In genomic region chr17:8913091-8913490, GRCh38 we compare ENCODE assay signal across 26 cellular contexts. TPM values are rescaled to one million over a fixed set of nuclear protein-coding genes. Genes with fewer than 3 reads are reported as not detected.
DNase-seq lines count a peak whose midpoint lies in the region; ATAC-seq and TF ChIP-seq lines count a peak whose summit lies in the region.
"Had no signal": no experiment of that assay in that cellular context is flagged by ENCODE, and none has a peak within 500 bp of the region (broad histone marks: within the 10 kb centered on the region; RNA-seq: fewer than 3 reads in every experiment).

No MANE protein-coding gene starts in this region.

- POLR2A ChIA-PET in activated CD4-positive, alpha-beta T cell treated with anti-CD3 and anti-CD28 coated beads for 36 hours (lab: Charles Lee) = interaction anchor here (0.5 kb wide), 1 partner anchor 537 kb away, joined by 3 read pairs; no protein-coding TSS in a partner anchor
- POLR2A ChIA-PET in activated CD4-positive, alpha-beta T cell treated with anti-CD3 and anti-CD28 coated beads, Interleukin-2, amount 10 ng/mL, durations not matched to agents 7 days and 5 days (lab: Charles Lee) = no interaction called here
- POLR2A ChIA-PET in activated B cell treated with CpG ODN at 0.5 μM for 24 hours (lab: Charles Lee) = interaction anchor here (0.7 to 4.5 kb wide), 9 partner anchors 8 to 477 kb away, joined by 3 to 47 read pairs (median 8); partner anchors contain the start of genes NDEL1 and PIK3R5

- peaks cover 0 to 13% (median 9%) of the 10 kb centered on the region in 4 donors for H3K9me3 ChIP-seq in esophagus muscularis mucosa
- H3K9me3 ChIP-seq: body of pancreas, Caco-2, prostate gland, SJSA1 had no signal

- intact Hi-C loops in activated CD4-positive, alpha-beta T cell treated with anti-CD3 and anti-CD28 coated beads for 36 hours (cut with DNase I, micrococcal nuclease) = no loop called here
- intact Hi-C loops in activated B cell treated with CpG ODN at 0.5 μM for 24 hours (cut with micrococcal nuclease) (loop anchor here (5.0 kb wide), 1 partner anchor 281 kb away; the partner anchor contains the start of gene MYH10), esophagus muscularis mucosa (cut with DNase I) (no loop called here)

- peak overlapping the region; percentile 2 for H3K27ac Mint-ChIP-seq in activated CD4-positive, alpha-beta T cell treated with anti-CD3 and anti-CD28 coated beads for 36 hours
- H3K27ac Mint-ChIP-seq in activated CD4-positive, alpha-beta T cell treated with anti-CD3 and anti-CD28 coated beads, Interleukin-2, amount 10 ng/mL, durations not matched to agents 7 days and 5 days = no peak overlapping the region
- peak overlapping the region; percentile 82 for H3K27ac Mint-ChIP-seq in activated B cell treated with CpG ODN at 0.5 μM for 24 hours
- peak overlapping the region; percentile 87 for H3K27ac Mint-ChIP-seq in stimulated activated memory B cell treated with anti-CD40 and anti-IgM and Interleukin-4, amounts not matched to agents 10 μg/mL and 1 μg/mL and 100 μg/mL, for 72 hours

- H3K4me1 ChIP-seq in esophagus muscularis mucosa = no peaks in the 10 kb centered on the region
- H3K4me1 ChIP-seq: body of pancreas, Caco-2, esophagus squamous epithelium, prostate gland had no signal

- H3K4me3 ChIP-seq in esophagus muscularis mucosa = no peak overlapping the region
- H3K4me3 ChIP-seq: body of pancreas, esophagus squamous epithelium, mucosa of descending colon, Peyer's patch, prostate gland, SJSA1 had no signal

- DNase-seq in activated CD4-positive, alpha-beta T cell treated with anti-CD3 and anti-CD28 coated beads for 36 hours = no peak
- no peak for DNase-seq in activated CD4-positive, alpha-beta T cell treated with anti-CD3 and anti-CD28 coated beads, Interleukin-2, amount 10 ng/mL, durations not matched to agents 7 days and 5 days
- no peak for DNase-seq in activated B cell treated with CpG ODN at 0.5 μM for 24 hours
- peak; percentile 66 for DNase-seq in esophagus muscularis mucosa (ENCODE audit: extremely low spot score)
- no peak for DNase-seq in dedifferentiated amniotic fluid mesenchymal stem cell (ENCODE audit: extremely low spot score)
- DNase-seq: 8988T; activated CD4-positive, alpha-beta T cell treated with anti-CD3 and anti-CD28 coated beads for 48 hours; body of pancreas; Caco-2; DMS79; effector memory CD4-positive, alpha-beta T cell; esophagus squamous epithelium; GF-D8; H7; islet precursor cell; mucosa of descending colon; NCI-H1436; NCI-H510A treated with DMSO at 0.1 percent for 48 hours; Peyer's patch; stimulated activated CD4-positive, alpha-beta T cell treated with anti-CD3 and anti-CD28 coated beads, Interleukin-15, amount 100 ng/mL, for 24 hours; trophoblast cell had no signal

- no peak for ATAC-seq in activated CD4-positive, alpha-beta T cell treated with anti-CD3 and anti-CD28 coated beads for 36 hours
- ATAC-seq in activated B cell treated with CpG ODN at 0.5 μM for 24 hours (ENCODE audit: low read depth) = no peak
- ATAC-seq in stimulated activated memory B cell treated with anti-CD40 and anti-IgM and Interleukin-4, amounts not matched to agents 10 μg/mL and 1 μg/mL and 100 μg/mL, for 72 hours = no peak
- no peak for ATAC-seq in HG02763 (IDR thresholded peaks at IDR 0.05; ENCODE audit: unreplicated experiment)
- no peak for ATAC-seq in GM19324 (IDR thresholded peaks at IDR 0.05; ENCODE audit: low FRiP score, unreplicated experiment)
- ATAC-seq: body of pancreas, mucosa of descending colon had no signal

- peaks cover under 1% of the 10 kb centered on the region for H3K9me3 Mint-ChIP-seq in activated CD4-positive, alpha-beta T cell treated with anti-CD3 and anti-CD28 coated beads for 36 hours (ENCODE audit: low read depth)
- H3K9me3 Mint-ChIP-seq in activated CD4-positive, alpha-beta T cell treated with anti-CD3 and anti-CD28 coated beads, Interleukin-2, amount 10 ng/mL, durations not matched to agents 7 days and 5 days = peaks cover 8% of the 10 kb centered on the region
- H3K9me3 Mint-ChIP-seq in activated B cell treated with CpG ODN at 0.5 μM for 24 hours = peaks cover 4% of the 10 kb centered on the region
- H3K9me3 Mint-ChIP-seq in stimulated activated memory B cell treated with anti-CD40 and anti-IgM and Interleukin-4, amounts not matched to agents 10 μg/mL and 1 μg/mL and 100 μg/mL, for 72 hours = peaks cover 4% of the 10 kb centered on the region

- TF ChIP-seq EP300 in esophagus muscularis mucosa (IDR thresholded peaks at IDR 0.05) = no peak

- peaks cover 0 to 42% (median 0%) of the 10 kb centered on the region in 4 donors for H3K27me3 ChIP-seq in esophagus muscularis mucosa
- H3K27me3 ChIP-seq: body of pancreas, Peyer's patch, SJSA1 had no signal

- CTCF ChIA-PET in activated CD4-positive, alpha-beta T cell treated with anti-CD3 and anti-CD28 coated beads for 36 hours (lab: Charles Lee) = interaction anchor here (1.9 to 4.4 kb wide), 2 partner anchors 13 to 85 kb away, joined by 6 to 16 read pairs; no protein-coding TSS in a partner anchor
- CTCF ChIA-PET in activated CD4-positive, alpha-beta T cell treated with anti-CD3 and anti-CD28 coated beads, Interleukin-2, amount 10 ng/mL, durations not matched to agents 7 days and 5 days (lab: Charles Lee) = interaction anchor here (0.6 to 1.5 kb wide), 7 partner anchors 11 to 1714 kb away, joined by 3 to 5 read pairs (median 4); no protein-coding TSS in a partner anchor
- CTCF ChIA-PET in activated B cell treated with CpG ODN at 0.5 μM for 24 hours (lab: Charles Lee) = interaction anchor here (1.4 to 2.4 kb wide), 4 partner anchors 17 to 85 kb away, joined by 5 to 12 read pairs (median 7); no protein-coding TSS in a partner anchor

- H3K36me3 Mint-ChIP-seq in activated CD4-positive, alpha-beta T cell treated with anti-CD3 and anti-CD28 coated beads for 36 hours (ENCODE audit: low read depth) = peaks cover 21% of the 10 kb centered on the region
- peaks cover 62% of the 10 kb centered on the region for H3K36me3 Mint-ChIP-seq in activated CD4-positive, alpha-beta T cell treated with anti-CD3 and anti-CD28 coated beads, Interleukin-2, amount 10 ng/mL, durations not matched to agents 7 days and 5 days (ENCODE audit: low read depth)
- H3K36me3 Mint-ChIP-seq in activated B cell treated with CpG ODN at 0.5 μM for 24 hours (ENCODE audit: low read depth) = peaks cover 50% of the 10 kb centered on the region
- peaks cover 62% of the 10 kb centered on the region for H3K36me3 Mint-ChIP-seq in stimulated activated memory B cell treated with anti-CD40 and anti-IgM and Interleukin-4, amounts not matched to agents 10 μg/mL and 1 μg/mL and 100 μg/mL, for 72 hours

- H3K27me3 Mint-ChIP-seq in activated CD4-positive, alpha-beta T cell treated with anti-CD3 and anti-CD28 coated beads for 36 hours = no peaks in the 10 kb centered on the region
- no peaks in the 10 kb centered on the region for H3K27me3 Mint-ChIP-seq in activated CD4-positive, alpha-beta T cell treated with anti-CD3 and anti-CD28 coated beads, Interleukin-2, amount 10 ng/mL, durations not matched to agents 7 days and 5 days
- no peaks in the 10 kb centered on the region for H3K27me3 Mint-ChIP-seq in activated B cell treated with CpG ODN at 0.5 μM for 24 hours
- no peaks in the 10 kb centered on the region for H3K27me3 Mint-ChIP-seq in stimulated activated memory B cell treated with anti-CD40 and anti-IgM and Interleukin-4, amounts not matched to agents 10 μg/mL and 1 μg/mL and 100 μg/mL, for 72 hours

- peaks cover 21% of the 10 kb centered on the region for H3K4me1 Mint-ChIP-seq in activated CD4-positive, alpha-beta T cell treated with anti-CD3 and anti-CD28 coated beads for 36 hours
- peaks cover 13% of the 10 kb centered on the region for H3K4me1 Mint-ChIP-seq in activated CD4-positive, alpha-beta T cell treated with anti-CD3 and anti-CD28 coated beads, Interleukin-2, amount 10 ng/mL, durations not matched to agents 7 days and 5 days
- peaks cover 66% of the 10 kb centered on the region for H3K4me1 Mint-ChIP-seq in activated B cell treated with CpG ODN at 0.5 μM for 24 hours
- peaks cover 87% of the 10 kb centered on the region for H3K4me1 Mint-ChIP-seq in stimulated activated memory B cell treated with anti-CD40 and anti-IgM and Interleukin-4, amounts not matched to agents 10 μg/mL and 1 μg/mL and 100 μg/mL, for 72 hours

- 92% methylated on average over 6 of the region's 6 CpGs for WGBS in esophagus muscularis mucosa

- H3K36me3 ChIP-seq in esophagus muscularis mucosa = no peaks in the 10 kb centered on the region
- H3K36me3 ChIP-seq: esophagus squamous epithelium, Peyer's patch, prostate gland, SJSA1 had no signal

- H3K4me3 Mint-ChIP-seq in activated CD4-positive, alpha-beta T cell treated with anti-CD3 and anti-CD28 coated beads for 36 hours = no peak overlapping the region
- no peak overlapping the region for H3K4me3 Mint-ChIP-seq in activated CD4-positive, alpha-beta T cell treated with anti-CD3 and anti-CD28 coated beads, Interleukin-2, amount 10 ng/mL, durations not matched to agents 7 days and 5 days
- peak overlapping the region; percentile 72 for H3K4me3 Mint-ChIP-seq in activated B cell treated with CpG ODN at 0.5 μM for 24 hours
- peak overlapping the region; percentile 47 for H3K4me3 Mint-ChIP-seq in stimulated activated memory B cell treated with anti-CD40 and anti-IgM and Interleukin-4, amounts not matched to agents 10 μg/mL and 1 μg/mL and 100 μg/mL, for 72 hours

- TF ChIP-seq CTCF in activated B cell treated with CpG ODN at 0.5 μM for 24 hours (IDR thresholded peaks at IDR 0.05) (no peak), esophagus muscularis mucosa (IDR thresholded peaks at IDR 0.05) (no peak)

- H3K27ac ChIP-seq in esophagus muscularis mucosa (replicated peaks in 1 of 4) = no peak overlapping the region
- H3K27ac ChIP-seq: body of pancreas, esophagus squamous epithelium, Peyer's patch, prostate gland, SJSA1 had no signal

- TF ChIP-seq POLR2A in esophagus muscularis mucosa (IDR thresholded peaks at IDR 0.05; ENCODE audit: low read depth) = no peak

RNA-seq across cellular contexts. Expression of gene PIK3R6, which starts 45.6 kb away (rescaled TPM):
- total RNA-seq in activated CD4-positive, alpha-beta T cell treated with anti-CD3 and anti-CD28 coated beads for 36 hours = 1 to 10 TPM in 1 of 2 experiments, under 1 TPM in 1; 0.96 to 1.8 TPM
- total RNA-seq in activated CD4-positive, alpha-beta T cell treated with anti-CD3 and anti-CD28 coated beads, Interleukin-2, amount 10 ng/mL, durations not matched to agents 7 days and 5 days = 1 to 10 TPM; 6.2 to 7.1 TPM
- total RNA-seq in activated B cell treated with CpG ODN at 0.5 μM for 24 hours = 0.91 TPM in 2 replicates
- total RNA-seq in esophagus muscularis mucosa = 1 to 10 TPM in 3 of 4 donors, under 1 TPM in 1; 0.52 to 3.3 (median 1.8) TPM
- total RNA-seq: Caco-2, SJSA1 had no signal

RNA-seq across cellular contexts. Expression of gene PIK3R5, which starts 52.4 kb away (rescaled TPM):
- 10 to 100 TPM; 20.4 to 29.2 TPM for total RNA-seq in activated CD4-positive, alpha-beta T cell treated with anti-CD3 and anti-CD28 coated beads for 36 hours
- 10 to 100 TPM; 73.4 to 77.6 TPM for total RNA-seq in activated CD4-positive, alpha-beta T cell treated with anti-CD3 and anti-CD28 coated beads, Interleukin-2, amount 10 ng/mL, durations not matched to agents 7 days and 5 days
- total RNA-seq in activated B cell treated with CpG ODN at 0.5 μM for 24 hours (31.0 and 34.2 TPM in 2 replicates), esophagus muscularis mucosa (10 to 100 TPM in 2 of 4 donors, 1 to 10 TPM in 2; 7.0 to 16.2 (median 9.6) TPM)
- total RNA-seq: Caco-2, SJSA1 had no signal

Comparison
In these comparisons a context has a peak if more than half of its experiments do, and no peak if none do; other contexts are left out.
1. H3K4me3 Mint-ChIP-seq: peak in activated B cell treated with CpG ODN at 0.5 μM for 24 hours (single experiment) and stimulated activated memory B cell treated with anti-CD40 and anti-IgM and Interleukin-4, amounts not matched to agents 10 μg/mL and 1 μg/mL and 100 μg/mL, for 72 hours (single experiment); none in activated CD4-positive, alpha-beta T cell treated with anti-CD3 and anti-CD28 coated beads for 36 hours (single experiment) and activated CD4-positive, alpha-beta T cell treated with anti-CD3 and anti-CD28 coated beads, Interleukin-2, amount 10 ng/mL, durations not matched to agents 7 days and 5 days (single experiment).